In genomic region chr1:1559066-1559465, GRCh38 we compare ENCODE assay signal across 30 cellular contexts. TPM values are rescaled to one million over a fixed set of nuclear protein-coding genes. Genes with fewer than 3 reads are reported as not detected.
DNase-seq lines count a peak whose midpoint lies in the region; ATAC-seq, FAIRE-seq and TF ChIP-seq lines count a peak whose summit lies in the region.
"Had no signal": no experiment of that assay in that cellular context is flagged by ENCODE, and none has a peak within 500 bp of the region (broad histone marks: within the 10 kb centered on the region; RNA-seq: fewer than 3 reads in every experiment).

No MANE protein-coding gene starts in this region.

- TF ChIP-seq EP300 in H1 (IDR thresholded peaks at IDR 0.05; ENCODE audit: borderline replicate concordance in 1 of 2, low read depth in 2 of 2, low read length in 2 of 2), result no peak

- no peak for TF ChIP-seq RAD21 in H1 (IDR thresholded peaks at IDR 0.05 in 1 of 2, conservative IDR thresholded peaks at IDR 0.05 in 1 of 2; ENCODE audit: low read depth in 2 of 2, low read length in 2 of 2)

- H3K27me3 ChIP-seq in H1 (replicated peaks in 1 of 4; ENCODE audit: control insufficient read depth in 3 of 4, extremely low read depth in 1 of 4, insufficient read depth in 3 of 4, low read length in 3 of 4) (no peaks in the 10 kb centered on the region), osteoblast (ENCODE audit: insufficient read depth, low read length) (no peaks in the 10 kb centered on the region), mammary epithelial cell (ENCODE audit: insufficient read depth, low read length) (no peaks in the 10 kb centered on the region)
- H3K27me3 ChIP-seq: pancreas, tibial artery had no signal

- TF ChIP-seq CTCF in H1 (IDR thresholded peaks at IDR 0.05; ENCODE audit: control extremely low read depth in 1 of 3, insufficient read depth in 1 of 3, low read depth in 1 of 3, low read length in 3 of 3) (no peak), osteoblast (IDR thresholded peaks at IDR 0.05; ENCODE audit: extremely low read depth, low read depth, low read length) (no peak), mammary epithelial cell (conservative IDR thresholded peaks at IDR 0.05 in 1 of 2, IDR thresholded peaks at IDR 0.05 in 1 of 2; ENCODE audit: extremely low read depth in 1 of 2, insufficient read depth in 1 of 2, low read depth in 1 of 2, low read length in 2 of 2) (no peak)

- no peak overlapping the region for H3K18ac ChIP-seq in H1 (ENCODE audit: extremely low read depth, low read length)

- peaks cover 0 to 21% of the 10 kb centered on the region in 2 experiments; a peak in 1 of 4 replicates for H3K79me2 ChIP-seq in H1 (ENCODE audit: control insufficient read depth in 1 of 2, insufficient read depth in 2 of 2, low read length in 2 of 2)
- peaks cover 61% of the 10 kb centered on the region for H3K79me2 ChIP-seq in osteoblast (ENCODE audit: insufficient read depth, low read length)
- peaks cover 75% of the 10 kb centered on the region for H3K79me2 ChIP-seq in mammary epithelial cell (ENCODE audit: insufficient read depth, low read length)

- no peaks in the 10 kb centered on the region for H3K23me2 ChIP-seq in H1 (ENCODE audit: low read depth, low read length)

- no peak overlapping the region for H4K91ac ChIP-seq in H1 (replicated peaks; ENCODE audit: insufficient read length, low read length)

- H3K4me2 ChIP-seq in H1 (ENCODE audit: insufficient read depth in 1 of 2, low read depth in 2 of 2, low read length in 2 of 2) (no peak overlapping the region), osteoblast (ENCODE audit: insufficient read depth, low read length) (no peak overlapping the region), mammary epithelial cell (ENCODE audit: insufficient read depth, low read depth, low read length) (no peak overlapping the region)
- H3K4me2 ChIP-seq: smooth muscle cell had no signal

- H3K9me3 ChIP-seq in T-helper 17 cell (ENCODE audit: control insufficient read depth, low read length, poor library complexity, severe bottlenecking) (no peaks in the 10 kb centered on the region), H1 (ENCODE audit: insufficient read depth in 2 of 2, low read depth in 1 of 2, low read length in 1 of 2) (no peaks in the 10 kb centered on the region), osteoblast (ENCODE audit: low read depth, low read length) (no peaks in the 10 kb centered on the region), mammary epithelial cell (replicated peaks; ENCODE audit: insufficient read depth, low read length) (no peaks in the 10 kb centered on the region)
- H3K9me3 ChIP-seq: left ventricle myocardium inferior, pancreas, tibial artery had no signal

- H3K27ac ChIP-seq in H1 (ENCODE audit: low read depth, low read length), result peak overlapping the region; percentile 34; the same call in 1 of the 2 replicates
- H3K27ac ChIP-seq in osteoblast (ENCODE audit: low read depth, low read length), result no peak overlapping the region
- no peak overlapping the region for H3K27ac ChIP-seq in mammary epithelial cell (ENCODE audit: insufficient read depth, low read depth, low read length)
- H3K27ac ChIP-seq: left ventricle myocardium inferior, pancreas, tibial artery had no signal

- no peak overlapping the region for H2BK20ac ChIP-seq in H1 (ENCODE audit: low read length)

- H4K8ac ChIP-seq in H1 (ENCODE audit: extremely low read depth, insufficient read depth, low read length), result no peak overlapping the region

- no peak overlapping the region for H2AK5ac ChIP-seq in H1 (ENCODE audit: low read depth, low read length)

- 92% methylated on average over 17 of the region's 17 CpGs; no CpG with 5 or more reads in 1 of the 2 experiments for WGBS in H1 (ENCODE audit: extremely low coverage in 1 of 2, insufficient coverage in 1 of 2, insufficient read length in 1 of 2, insufficient replicate concordance in 2 of 2, low coverage in 1 of 2, low lambda C conversion rate in 2 of 2, missing lambda C conversion rate in 1 of 2), 2 experiments
- WGBS in mammary epithelial cell (ENCODE audit: low coverage, missing lambda C conversion rate), result 71% methylated on average over 17 of the region's 17 CpGs

- no peaks in the 10 kb centered on the region for H3K9me3 Mint-ChIP-seq in activated naive CD4-positive, alpha-beta T cell treated with anti-CD3 and anti-CD28 coated beads, Interleukin-2, amount 10 ng/mL, durations not matched to agents 7 days and 5 days
- H3K9me3 Mint-ChIP-seq: activated T-helper 1 cell treated with anti-CD3 and anti-CD28 coated beads, Interleukin-12 subunit alpha, Interleukin-12 subunit beta, Interleukin-2, Interleukin-4 antibody, amounts not matched to agents 30 ng/mL and 10 ng/mL and 1 ng/mL, durations not matched to agents 14 hours and 24 hours and 36 hours; nephron had no signal

- peak overlapping the region; percentile 50; the same call in 1 of the 2 replicates for H2BK12ac ChIP-seq in H1 (ENCODE audit: low read depth, low read length)

- no peak overlapping the region for H4K5ac ChIP-seq in H1 (ENCODE audit: insufficient read length, low read depth, low read length)

- dilution Hi-C loops in mammary epithelial cell (cut with HindIII; ENCODE audit: low sequenced_read_pairs), result loop anchor here (5.0 kb wide), 2 partner anchors 42 to 67 kb away; no protein-coding TSS in a partner anchor

- no peaks in the 10 kb centered on the region; the same call in 1 of the 2 replicates for H3K79me1 ChIP-seq in H1 (ENCODE audit: low read depth, low read length)

- H3K4ac ChIP-seq in H1 (replicated peaks; ENCODE audit: insufficient read length, low read depth, low read length), result no peak overlapping the region

- H3K4me3 ChIP-seq in H1 (ENCODE audit: extremely low read depth in 1 of 4, insufficient read depth in 2 of 4, low read depth in 3 of 4, low read length in 4 of 4) (no peak overlapping the region), osteoblast (ENCODE audit: insufficient read depth, low read length) (no peak overlapping the region), mammary epithelial cell (replicated peaks in 1 of 3; ENCODE audit: insufficient read depth in 1 of 3, low read depth in 2 of 3, low read length in 3 of 3) (no peak overlapping the region)
- H3K4me3 ChIP-seq: left ventricle myocardium inferior, pancreas, smooth muscle cell, tibial artery had no signal

- no peak for DNase-seq in activated naive CD4-positive, alpha-beta T cell treated with anti-CD3 and anti-CD28 coated beads, Interleukin-2, amount 10 ng/mL, durations not matched to agents 7 days and 5 days
- DNase-seq in activated naive CD4-positive, alpha-beta T cell (lab: John Stamatoyannopoulos, UW), result no peak
- DNase-seq in T-helper 17 cell, result no peak
- DNase-seq in H1 (ENCODE audit: low read depth in 1 of 2, low spot score in 2 of 2), result no peak
- DNase-seq in osteoblast (ENCODE audit: insufficient read length, low spot score, missing footprints), result peak; percentile 62
- DNase-seq in mammary epithelial cell, result no peak
- DNase-seq in T-helper 2 cell, result no peak
- DNase-seq: activated naive CD4-positive, alpha-beta T cell treated with anti-CD3 and anti-CD28 coated beads, Interleukin-2, amount 50 U/mL, for 16 hours; AML-193; aorta; cortex of kidney; DMS53; KBM-7; left ventricle myocardium inferior; MM.1S; NCI-H1417 treated with DMSO at 0.1 percent for 48 hours; NCI-H2081; NCI-H2227 treated with DMSO at 0.1 percent for 48 hours; NCI-H69; pancreas; retina; stimulated activated CD4-positive, alpha-beta T cell treated with anti-CD3 and anti-CD28 coated beads, Interleukin-1b, Interleukin-23, amount 100 ng/mL, for 48 hours; tibial artery had no signal

- H3K27me3 Mint-ChIP-seq in activated naive CD4-positive, alpha-beta T cell treated with anti-CD3 and anti-CD28 coated beads, Interleukin-2, amount 10 ng/mL, durations not matched to agents 7 days and 5 days, result no peaks in the 10 kb centered on the region
- no peaks in the 10 kb centered on the region for H3K27me3 Mint-ChIP-seq in T-helper 17 cell

- no peak overlapping the region; the same call in 1 of the 2 replicates for H2BK15ac ChIP-seq in H1 (ENCODE audit: low read length)

- H3K36me3 Mint-ChIP-seq in activated naive CD4-positive, alpha-beta T cell treated with anti-CD3 and anti-CD28 coated beads, Interleukin-2, amount 10 ng/mL, durations not matched to agents 7 days and 5 days, result peaks cover 32% of the 10 kb centered on the region
- H3K36me3 Mint-ChIP-seq in T-helper 17 cell (ENCODE audit: low read depth), result peaks cover 4% of the 10 kb centered on the region

- FAIRE-seq in H1 (lab: Jason Lieb, UNC), result no peak
- FAIRE-seq: A204.1, islet of Langerhans, pancreas had no signal

- TF ChIP-seq POLR2A in H1 (IDR thresholded peaks at IDR 0.05; ENCODE audit: control extremely low read depth in 1 of 2, low read depth in 2 of 2, low read length in 2 of 2), result 0 out of 3 replicates have a peak, but pooled peaks of 1 of the 2 experiments have one; percentile 1

- no peak overlapping the region for H3K14ac ChIP-seq in H1 (ENCODE audit: insufficient read length)

- H3K9ac ChIP-seq in H1 (replicated peaks in 1 of 4; ENCODE audit: extremely low read depth in 1 of 4, low read depth in 3 of 4, low read length in 3 of 4), result no peak overlapping the region
- H3K9ac ChIP-seq in mammary epithelial cell (ENCODE audit: insufficient read depth, low read length), result no peak overlapping the region

- H3K27ac Mint-ChIP-seq in activated naive CD4-positive, alpha-beta T cell treated with anti-CD3 and anti-CD28 coated beads, Interleukin-2, amount 10 ng/mL, durations not matched to agents 7 days and 5 days, result peak overlapping the region; percentile 33
- no peak overlapping the region for H3K27ac Mint-ChIP-seq in T-helper 17 cell
- H3K27ac Mint-ChIP-seq: activated T-helper 1 cell treated with anti-CD3 and anti-CD28 coated beads, Interleukin-12 subunit alpha, Interleukin-12 subunit beta, Interleukin-2, Interleukin-4 antibody, amounts not matched to agents 30 ng/mL and 10 ng/mL and 1 ng/mL, durations not matched to agents 14 hours and 24 hours and 36 hours; nephron had no signal

- BruUV-seq in mammary epithelial cell (replicated peaks; lab: Mats Ljungman, UMichigan), result no TSS peak

- CTCF ChIA-PET in activated naive CD4-positive, alpha-beta T cell treated with anti-CD3 and anti-CD28 coated beads, Interleukin-2, amount 10 ng/mL, durations not matched to agents 7 days and 5 days (lab: Charles Lee), result no interaction called here
- CTCF ChIA-PET in H1 (lab: Charles Lee; ENCODE audit: partially characterized antibody) (interaction anchor here (1.3 to 2.4 kb wide), 4 partner anchors 8 to 60 kb away, joined by 3 to 8 read pairs (median 6); no protein-coding TSS in a partner anchor), mammary epithelial cell (lab: Charles Lee; ENCODE audit: low non-redundant PET) (no interaction called here)

- H2AFZ ChIP-seq in H1 (ENCODE audit: low read length), result no peak overlapping the region
- no peak overlapping the region for H2AFZ ChIP-seq in osteoblast (ENCODE audit: low read length)
- no peak overlapping the region for H2AFZ ChIP-seq in mammary epithelial cell (ENCODE audit: low read depth, low read length)

- intact Hi-C loops in mammary epithelial cell (cut with micrococcal nuclease), result no loop called here

- H3K4me1 Mint-ChIP-seq in activated naive CD4-positive, alpha-beta T cell treated with anti-CD3 and anti-CD28 coated beads, Interleukin-2, amount 10 ng/mL, durations not matched to agents 7 days and 5 days, result no peaks in the 10 kb centered on the region
- H3K4me1 Mint-ChIP-seq in T-helper 17 cell, result peaks cover 10% of the 10 kb centered on the region

- H2BK5ac ChIP-seq in H1 (ENCODE audit: low read depth, low read length), result no peak overlapping the region

- H4K20me1 ChIP-seq in H1 (replicated peaks in 1 of 2; ENCODE audit: control insufficient read depth in 1 of 2, insufficient read depth in 2 of 2, low read length in 2 of 2) (peaks cover 7 to 28% of the 10 kb centered on the region in 2 experiments), osteoblast (ENCODE audit: insufficient read depth, low read length) (peaks cover 59% of the 10 kb centered on the region), mammary epithelial cell (ENCODE audit: insufficient read depth, low read length) (peaks cover 2% of the 10 kb centered on the region)

- in situ Hi-C loops in mammary epithelial cell (cut with MboI; ENCODE audit: low sequenced_read_pairs in 2 of 2), result no loop called here

- H3K4me1 ChIP-seq in H1 (replicated peaks in 1 of 4; ENCODE audit: control insufficient read depth in 3 of 4, insufficient read depth in 4 of 4, low read length in 3 of 4) (no peaks in the 10 kb centered on the region), osteoblast (ENCODE audit: insufficient read depth, low read length) (peaks cover 11% of the 10 kb centered on the region), mammary epithelial cell (ENCODE audit: insufficient read depth, low read length) (peaks cover 9% of the 10 kb centered on the region)
- H3K4me1 ChIP-seq: pancreas had no signal

- ATAC-seq in T-helper 17 cell (no peak), HG03432 (IDR thresholded peaks at IDR 0.05; ENCODE audit: unreplicated experiment) (no peak)
- ATAC-seq: HCT116, pancreas had no signal

- H3K36me3 ChIP-seq in H1 (ENCODE audit: control insufficient read depth in 2 of 4, insufficient read depth in 4 of 4, low read length in 3 of 4), result peaks cover 9 to 30% (median 16%) of the 10 kb centered on the region in 4 experiments; a peak in 7 of 8 replicates
- peaks cover 38% of the 10 kb centered on the region for H3K36me3 ChIP-seq in osteoblast (ENCODE audit: insufficient read depth, low read length)
- peaks cover 14% of the 10 kb centered on the region for H3K36me3 ChIP-seq in mammary epithelial cell (ENCODE audit: insufficient read depth, low read length)

- no peak overlapping the region for H2BK120ac ChIP-seq in H1 (replicated peaks; ENCODE audit: low read depth, low read length)

- H3K4me3 Mint-ChIP-seq in activated naive CD4-positive, alpha-beta T cell treated with anti-CD3 and anti-CD28 coated beads, Interleukin-2, amount 10 ng/mL, durations not matched to agents 7 days and 5 days, result no peak overlapping the region
- peak overlapping the region; percentile 66 for H3K4me3 Mint-ChIP-seq in T-helper 17 cell
- H3K4me3 Mint-ChIP-seq: activated T-helper 1 cell treated with anti-CD3 and anti-CD28 coated beads, Interleukin-12 subunit alpha, Interleukin-12 subunit beta, Interleukin-2, Interleukin-4 antibody, amounts not matched to agents 30 ng/mL and 10 ng/mL and 1 ng/mL, durations not matched to agents 14 hours and 24 hours and 36 hours; nephron had no signal

- no peak overlapping the region for H3K56ac ChIP-seq in H1 (replicated peaks; ENCODE audit: insufficient read length, low read depth, low read length)

- POLR2A ChIA-PET in H1 (lab: Charles Lee; ENCODE audit: partially characterized antibody), result interaction anchor here (0.6 to 23.0 kb wide), 9 partner anchors 5 to 220 kb away, joined by 3 to 367 read pairs (median 4); no protein-coding TSS in a partner anchor

- H3K23ac ChIP-seq in H1 (ENCODE audit: insufficient read length), result no peak overlapping the region

RNA-seq across cellular contexts. Expression of gene SSU72, which starts 15.6 kb away (rescaled TPM):
- total RNA-seq in T-helper 17 cell (100 to 1,000 TPM in 1 of 2 donors, 10 to 100 TPM in 1; 99.3 to 103 TPM), osteoblast (67.2 and 73.1 TPM in 2 replicates), mammary epithelial cell (100 to 1,000 TPM in 1 of 2 donors, 10 to 100 TPM in 1; 77.5 to 125 TPM)
- total RNA-seq in H1 (2021; fragmentation: NEBNext Ultra II Directional; extraction: Animal tissue kit (Norgen Biotek cat#: 25700)), result 165 and 170 TPM in 2 replicates
- polyA plus RNA-seq in H1 (2011; rRNA removed) (110 and 116 TPM in 2 replicates), mammary epithelial cell (110 TPM)
- polyA plus RNA-seq in H1 (2011; cell fraction: cytosol; rRNA removed), result 122 TPM
- polyA plus RNA-seq in H1 (2011; cell fraction: nucleus; rRNA removed), result 110 TPM
- 156 to 180 TPM (median 158 TPM) in 4 replicates for polyA plus RNA-seq in H1 (2012, experiment 1 of 2)
- polyA plus RNA-seq in H1 (2012, experiment 2 of 2), result 198 TPM
- 143 TPM for polyA plus RNA-seq in H1 (2013, experiment 1 of 2)
- 148 TPM for polyA plus RNA-seq in H1 (2013, experiment 2 of 2)
- polyA minus RNA-seq in H1 (2011; rRNA and poly(A)+ RNA removed), result 59.2 and 65.6 TPM in 2 replicates
- polyA minus RNA-seq in H1 (2011; cell fraction: cytosol; rRNA and poly(A)+ RNA removed), result 91.6 TPM
- polyA minus RNA-seq in H1 (2011; cell fraction: nucleus; rRNA and poly(A)+ RNA removed), result 66.4 TPM
- 105 TPM for polyA minus RNA-seq in mammary epithelial cell

RNA-seq across cellular contexts. Expression of gene TMEM240, which starts 18.6 kb away (rescaled TPM):
- total RNA-seq in T-helper 17 cell (under 1 TPM in 1 of 2 donors, not detected in 1; 0.44 TPM), osteoblast (1.8 and 2.7 TPM in 2 replicates), mammary epithelial cell (1 to 10 TPM in 1 of 2 donors, under 1 TPM in 1; 0.67 to 1.1 TPM)
- 3.6 and 6.6 TPM in 2 replicates for total RNA-seq in H1 (2021; fragmentation: NEBNext Ultra II Directional; extraction: Animal tissue kit (Norgen Biotek cat#: 25700))
- polyA plus RNA-seq in H1 (2011; rRNA removed) (5.7 and 7.6 TPM in 2 replicates), mammary epithelial cell (0.36 TPM)
- polyA plus RNA-seq in H1 (2011; cell fraction: cytosol; rRNA removed), result 4.6 TPM
- polyA plus RNA-seq in H1 (2011; cell fraction: nucleus; rRNA removed), result 20.3 TPM
- polyA plus RNA-seq in H1 (2012, experiment 1 of 2), result 3.9 to 8.7 TPM (median 7.5 TPM) in 4 replicates
- 3.6 TPM for polyA plus RNA-seq in H1 (2012, experiment 2 of 2)
- 3.3 TPM for polyA plus RNA-seq in H1 (2013, experiment 1 of 2)
- 2.3 TPM for polyA plus RNA-seq in H1 (2013, experiment 2 of 2)
- polyA minus RNA-seq in H1 (2011; rRNA and poly(A)+ RNA removed), result 0.57 and 1.1 TPM in 2 replicates
- polyA minus RNA-seq in H1 (2011; cell fraction: cytosol; rRNA and poly(A)+ RNA removed), result not detected
- polyA minus RNA-seq in H1 (2011; cell fraction: nucleus; rRNA and poly(A)+ RNA removed), result 2.5 TPM
- not detected for polyA minus RNA-seq in mammary epithelial cell

RNA-seq across cellular contexts. Expression of gene FNDC10, which starts 40.9 kb away (rescaled TPM):
- total RNA-seq in T-helper 17 cell (1 to 10 TPM; 3.3 to 3.4 TPM), osteoblast (2.1 and 2.5 TPM in 2 replicates), mammary epithelial cell (10 to 100 TPM in 1 of 2 donors, 1 to 10 TPM in 1; 3.5 to 16.8 TPM)
- total RNA-seq in H1 (2021; fragmentation: NEBNext Ultra II Directional; extraction: Animal tissue kit (Norgen Biotek cat#: 25700)), result 18.3 and 19.0 TPM in 2 replicates
- polyA plus RNA-seq in H1 (2011; rRNA removed) (21.8 and 40.0 TPM in 2 replicates), mammary epithelial cell (6.0 TPM)
- 16.1 TPM for polyA plus RNA-seq in H1 (2011; cell fraction: cytosol; rRNA removed)
- polyA plus RNA-seq in H1 (2011; cell fraction: nucleus; rRNA removed), result 19.1 TPM
- polyA plus RNA-seq in H1 (2012, experiment 1 of 2), result 11.7 to 23.3 TPM (median 18.5 TPM) in 4 replicates
- polyA plus RNA-seq in H1 (2012, experiment 2 of 2), result 17.8 TPM
- 22.1 TPM for polyA plus RNA-seq in H1 (2013, experiment 1 of 2)
- 24.7 TPM for polyA plus RNA-seq in H1 (2013, experiment 2 of 2)
- 3.0 and 3.8 TPM in 2 replicates for polyA minus RNA-seq in H1 (2011; rRNA and poly(A)+ RNA removed)
- 14.8 TPM for polyA minus RNA-seq in H1 (2011; cell fraction: cytosol; rRNA and poly(A)+ RNA removed)
- 8.7 TPM for polyA minus RNA-seq in H1 (2011; cell fraction: nucleus; rRNA and poly(A)+ RNA removed)
- polyA minus RNA-seq in mammary epithelial cell, result 3.7 TPM

RNA-seq across cellular contexts. Expression of gene ATAD3A, which starts 47.1 kb away (rescaled TPM):
- total RNA-seq in T-helper 17 cell (10 to 100 TPM; 20.3 to 23.3 TPM), osteoblast (18.6 and 19.9 TPM in 2 replicates), mammary epithelial cell (10 to 100 TPM; 20.7 to 70.2 TPM)
- total RNA-seq in H1 (2021; fragmentation: NEBNext Ultra II Directional; extraction: Animal tissue kit (Norgen Biotek cat#: 25700)), result 63.7 and 64.7 TPM in 2 replicates
- polyA plus RNA-seq in H1 (2011; rRNA removed) (28.3 and 46.7 TPM in 2 replicates), mammary epithelial cell (37.0 TPM)
- 44.7 TPM for polyA plus RNA-seq in H1 (2011; cell fraction: cytosol; rRNA removed)
- polyA plus RNA-seq in H1 (2011; cell fraction: nucleus; rRNA removed), result 62.6 TPM
- 32.8 to 59.1 TPM (median 55.6 TPM) in 4 replicates for polyA plus RNA-seq in H1 (2012, experiment 1 of 2)
- 37.3 TPM for polyA plus RNA-seq in H1 (2012, experiment 2 of 2)
- 32.6 TPM for polyA plus RNA-seq in H1 (2013, experiment 1 of 2)
- polyA plus RNA-seq in H1 (2013, experiment 2 of 2), result 31.7 TPM
- polyA minus RNA-seq in H1 (2011; rRNA and poly(A)+ RNA removed), result 16.2 and 18.2 TPM in 2 replicates
- 33.1 TPM for polyA minus RNA-seq in H1 (2011; cell fraction: cytosol; rRNA and poly(A)+ RNA removed)
- polyA minus RNA-seq in H1 (2011; cell fraction: nucleus; rRNA and poly(A)+ RNA removed), result 21.4 TPM
- polyA minus RNA-seq in mammary epithelial cell, result 7.8 TPM

RNA-seq across cellular contexts. Expression of gene MIB2, which starts 56.2 kb away (rescaled TPM):
- total RNA-seq in T-helper 17 cell (10 to 100 TPM; 42.0 to 50.0 TPM), osteoblast (74.0 and 80.7 TPM in 2 replicates), mammary epithelial cell (10 to 100 TPM; 44.8 to 48.5 TPM)
- 56.5 and 60.0 TPM in 2 replicates for total RNA-seq in H1 (2021; fragmentation: NEBNext Ultra II Directional; extraction: Animal tissue kit (Norgen Biotek cat#: 25700))
- polyA plus RNA-seq in H1 (2011; rRNA removed) (32.5 and 71.1 TPM in 2 replicates), mammary epithelial cell (10.0 TPM)
- polyA plus RNA-seq in H1 (2011; cell fraction: cytosol; rRNA removed), result 53.6 TPM
- 216 TPM for polyA plus RNA-seq in H1 (2011; cell fraction: nucleus; rRNA removed)
- polyA plus RNA-seq in H1 (2012, experiment 1 of 2), result 18.3 to 47.9 TPM (median 45.2 TPM) in 4 replicates
- polyA plus RNA-seq in H1 (2012, experiment 2 of 2), result 20.1 TPM
- 51.2 TPM for polyA plus RNA-seq in H1 (2013, experiment 1 of 2)
- 57.9 TPM for polyA plus RNA-seq in H1 (2013, experiment 2 of 2)
- 7.6 and 11.2 TPM in 2 replicates for polyA minus RNA-seq in H1 (2011; rRNA and poly(A)+ RNA removed)
- polyA minus RNA-seq in H1 (2011; cell fraction: cytosol; rRNA and poly(A)+ RNA removed), result 31.8 TPM
- polyA minus RNA-seq in H1 (2011; cell fraction: nucleus; rRNA and poly(A)+ RNA removed), result 52.7 TPM
- polyA minus RNA-seq in mammary epithelial cell, result 2.8 TPM
